10 cellular contexts compared by ENCODE assay signal in the genomic region with DNA sequence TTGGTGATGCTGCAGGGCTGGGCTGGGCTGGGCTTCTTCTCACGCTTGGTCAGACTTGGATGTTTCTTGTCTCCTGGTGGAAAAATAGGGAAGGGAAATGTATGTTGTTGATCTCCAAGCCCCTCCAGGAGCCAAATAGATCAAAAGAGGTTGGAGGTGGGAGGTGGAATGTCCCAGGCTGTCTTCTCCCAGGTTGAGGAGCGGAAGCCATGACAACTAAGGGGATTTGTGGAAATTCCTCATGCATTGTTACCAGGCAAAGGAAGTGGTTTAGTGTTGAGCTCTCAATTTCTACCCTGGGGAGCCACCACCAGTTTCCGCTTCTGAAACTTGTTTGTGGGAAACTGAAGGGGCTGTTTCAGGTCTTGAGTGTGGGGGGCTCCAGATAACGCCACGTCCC.
DNase-seq lines count a peak whose midpoint lies in the region; ATAC-seq and TF ChIP-seq lines count a peak whose summit lies in the region.
"Had no signal": no experiment of that assay in that cellular context is flagged by ENCODE, and none has a peak within 500 bp of the region (broad histone marks: within the 10 kb centered on the region; RNA-seq: fewer than 3 reads in every experiment).

No MANE protein-coding gene starts in this region.

- TF ChIP-seq CTCF in HFFc6 (IDR thresholded peaks at IDR 0.05) (no peak), body of pancreas (IDR thresholded peaks at IDR 0.05) (no peak), liver (IDR thresholded peaks at IDR 0.05; ENCODE audit: low read depth, low read length, missing input control) (no peak), tibial nerve (IDR thresholded peaks at IDR 0.05) (no peak)

- H3K27ac ChIP-seq in body of pancreas (no peak overlapping the region), liver (ENCODE audit: low read depth in 1 of 2, low read length in 2 of 2) (peak overlapping the region; percentile 75 to 86), tibial nerve (peak overlapping the region in 3 of 4 donors; percentile 9 to 79 (median 70))

- TF ChIP-seq EP300 in tibial nerve (IDR thresholded peaks at IDR 0.05): no peak

- H3K4me1 ChIP-seq in body of pancreas (no peaks in the 10 kb centered on the region), liver (ENCODE audit: control insufficient read depth in 4 of 4, insufficient read depth in 4 of 4, low read length in 3 of 4) (peaks cover 6 to 31% (median 24%) of the 10 kb centered on the region in 4 donors), tibial nerve (peaks cover 0 to 15% (median 6%) of the 10 kb centered on the region in 4 donors)

- H3K36me3 Mint-ChIP-seq in HFFc6 (ENCODE audit: low read depth): peaks cover 4% of the 10 kb centered on the region; the same call in 1 of the 2 replicates
- H3K36me3 Mint-ChIP-seq: IgD-negative memory B cell had no signal

- H3K4me3 Mint-ChIP-seq in HFFc6: peak overlapping the region; percentile 44
- H3K4me3 Mint-ChIP-seq: activated CD4-positive, alpha-beta T cell treated with anti-CD3 and anti-CD28 coated beads, Interleukin-2, amount 10 ng/mL, durations not matched to agents 24 days and 14 days; IgD-negative memory B cell had no signal

- TF ChIP-seq POLR2A in body of pancreas (IDR thresholded peaks at IDR 0.05): no peak
- no peak for TF ChIP-seq POLR2A in tibial nerve (IDR thresholded peaks at IDR 0.05)

- H3K27me3 Mint-ChIP-seq in HFFc6 (ENCODE audit: insufficient read depth): peaks cover 3% of the 10 kb centered on the region; the same call in 1 of the 2 replicates

- H3K9me3 Mint-ChIP-seq in HFFc6: no peaks in the 10 kb centered on the region
- H3K9me3 Mint-ChIP-seq: activated CD4-positive, alpha-beta T cell treated with anti-CD3 and anti-CD28 coated beads, Interleukin-2, amount 10 ng/mL, durations not matched to agents 24 days and 14 days; activated T-helper 2 cell treated with anti-CD3 and anti-CD28 coated beads, Interferon-gamma antibody, Interleukin-2, Interleukin-4, amounts not matched to agents 10 μg/mL and 5 μg/mL and 100 μg/mL, durations not matched to agents 14 hours and 24 hours and 36 hours had no signal

- intact Hi-C loops in body of pancreas (cut with DNase I): no loop called here

- H3K4me3 ChIP-seq in body of pancreas (no peak overlapping the region), liver (ENCODE audit: low read depth in 1 of 3, low read length in 3 of 3) (no peak overlapping the region), tibial nerve (no peak overlapping the region), H7 (ENCODE audit: insufficient read depth, low read depth, low read length) (no peak overlapping the region)

- DNase-seq in HFFc6 (no peak), body of pancreas (no peak), tibial nerve (ENCODE audit: low spot score in 2 of 2) (no peak), H7 (no peak), HUDEP-2 (lab: John Stamatoyannopoulos, UW; ENCODE audit: unreplicated experiment in 76 of 76) (no peak), NCI-H2107 (lab: John Stamatoyannopoulos, UW) (no peak)
- DNase-seq: activated CD4-positive, alpha-beta T cell treated with anti-CD3 and anti-CD28 coated beads, Interleukin-2, amount 10 ng/mL, durations not matched to agents 24 days and 14 days had no signal

- H3K9me3 ChIP-seq in body of pancreas: no peaks in the 10 kb centered on the region
- peaks cover 0 to 2% (median 0%) of the 10 kb centered on the region in 4 donors for H3K9me3 ChIP-seq in liver (ENCODE audit: control insufficient read depth in 4 of 4, low read length in 3 of 4)
- H3K9me3 ChIP-seq in tibial nerve: peaks cover 0 to 6% (median 0%) of the 10 kb centered on the region in 4 donors

- ATAC-seq in body of pancreas: peak; percentile 15

- H3K9ac ChIP-seq in liver (ENCODE audit: low read depth in 1 of 2, low read length in 2 of 2): no peak overlapping the region

- no peaks in the 10 kb centered on the region for H3K36me3 ChIP-seq in body of pancreas (replicated peaks in 1 of 2; ENCODE audit: insufficient read depth in 1 of 2, low read depth in 2 of 2)
- no peaks in the 10 kb centered on the region for H3K36me3 ChIP-seq in liver (ENCODE audit: control insufficient read depth in 4 of 4, insufficient read depth in 3 of 4, low read depth in 1 of 4, low read length in 3 of 4)
- H3K36me3 ChIP-seq in tibial nerve: no peaks in the 10 kb centered on the region
- no peaks in the 10 kb centered on the region for H3K36me3 ChIP-seq in H7 (replicated peaks; ENCODE audit: control insufficient read depth, insufficient read depth, low read length)

- H3K4me1 Mint-ChIP-seq in HFFc6 (ENCODE audit: low read depth): peaks cover 48% of the 10 kb centered on the region
- H3K4me1 Mint-ChIP-seq: activated CD4-positive, alpha-beta T cell treated with anti-CD3 and anti-CD28 coated beads, Interleukin-2, amount 10 ng/mL, durations not matched to agents 24 days and 14 days; IgD-negative memory B cell had no signal

- H3K27me3 ChIP-seq in body of pancreas (no peaks in the 10 kb centered on the region), liver (ENCODE audit: control insufficient read depth in 4 of 4, insufficient read depth in 4 of 4, low read length in 3 of 4) (no peaks in the 10 kb centered on the region), tibial nerve (no peaks in the 10 kb centered on the region), H7 (ENCODE audit: control insufficient read depth, insufficient read depth, low read length) (no peaks in the 10 kb centered on the region)

- 69 to 76% methylated on average over 5 of the region's 5 CpGs for WGBS in body of pancreas, 2 donors
- WGBS in liver: 84% methylated on average over 5 of the region's 5 CpGs
- 36 to 41% methylated on average over 5 of the region's 5 CpGs for WGBS in tibial nerve, 2 donors

- no peak for TF ChIP-seq RAD21 in liver (IDR thresholded peaks at IDR 0.05)

- H3K27ac Mint-ChIP-seq in HFFc6: peak overlapping the region; percentile 91
- H3K27ac Mint-ChIP-seq: activated CD4-positive, alpha-beta T cell treated with anti-CD3 and anti-CD28 coated beads, Interleukin-2, amount 10 ng/mL, durations not matched to agents 24 days and 14 days; activated T-helper 2 cell treated with anti-CD3 and anti-CD28 coated beads, Interferon-gamma antibody, Interleukin-2, Interleukin-4, amounts not matched to agents 10 μg/mL and 5 μg/mL and 100 μg/mL, durations not matched to agents 14 hours and 24 hours and 36 hours; IgD-negative memory B cell had no signal

TF ChIP-seq in liver, 16 proteins besides CTCF, POLR2A, EP300 and RAD21:
- no peak for TF ChIP-seq HNF4A (conservative IDR thresholded peaks at IDR 0.05)
- TF ChIP-seq NR2F2 (IDR thresholded peaks at IDR 0.05): no peak
- TF ChIP-seq SP1 (IDR thresholded peaks at IDR 0.05): no peak
- TF ChIP-seq, protein P1, sequence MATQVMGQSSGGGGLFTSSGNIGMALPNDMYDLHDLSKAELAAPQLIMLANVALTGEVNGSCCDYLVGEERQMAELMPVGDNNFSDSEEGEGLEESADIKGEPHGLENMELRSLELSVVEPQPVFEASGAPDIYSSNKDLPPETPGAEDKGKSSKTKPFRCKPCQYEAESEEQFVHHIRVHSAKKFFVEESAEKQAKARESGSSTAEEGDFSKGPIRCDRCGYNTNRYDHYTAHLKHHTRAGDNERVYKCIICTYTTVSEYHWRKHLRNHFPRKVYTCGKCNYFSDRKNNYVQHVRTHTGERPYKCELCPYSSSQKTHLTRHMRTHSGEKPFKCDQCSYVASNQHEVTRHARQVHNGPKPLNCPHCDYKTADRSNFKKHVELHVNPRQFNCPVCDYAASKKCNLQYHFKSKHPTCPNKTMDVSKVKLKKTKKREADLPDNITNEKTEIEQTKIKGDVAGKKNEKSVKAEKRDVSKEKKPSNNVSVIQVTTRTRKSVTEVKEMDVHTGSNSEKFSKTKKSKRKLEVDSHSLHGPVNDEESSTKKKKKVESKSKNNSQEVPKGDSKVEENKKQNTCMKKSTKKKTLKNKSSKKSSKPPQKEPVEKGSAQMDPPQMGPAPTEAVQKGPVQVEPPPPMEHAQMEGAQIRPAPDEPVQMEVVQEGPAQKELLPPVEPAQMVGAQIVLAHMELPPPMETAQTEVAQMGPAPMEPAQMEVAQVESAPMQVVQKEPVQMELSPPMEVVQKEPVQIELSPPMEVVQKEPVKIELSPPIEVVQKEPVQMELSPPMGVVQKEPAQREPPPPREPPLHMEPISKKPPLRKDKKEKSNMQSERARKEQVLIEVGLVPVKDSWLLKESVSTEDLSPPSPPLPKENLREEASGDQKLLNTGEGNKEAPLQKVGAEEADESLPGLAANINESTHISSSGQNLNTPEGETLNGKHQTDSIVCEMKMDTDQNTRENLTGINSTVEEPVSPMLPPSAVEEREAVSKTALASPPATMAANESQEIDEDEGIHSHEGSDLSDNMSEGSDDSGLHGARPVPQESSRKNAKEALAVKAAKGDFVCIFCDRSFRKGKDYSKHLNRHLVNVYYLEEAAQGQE (IDR thresholded peaks at IDR 0.05): no peak
- TF ChIP-seq FOXA1 (IDR thresholded peaks at IDR 0.05): no peak
- TF ChIP-seq EGR1 (IDR thresholded peaks at IDR 0.05; ENCODE audit: low read depth in 2 of 2): no peak
- TF ChIP-seq YY1 (IDR thresholded peaks at IDR 0.05): no peak
- TF ChIP-seq, protein P2, sequence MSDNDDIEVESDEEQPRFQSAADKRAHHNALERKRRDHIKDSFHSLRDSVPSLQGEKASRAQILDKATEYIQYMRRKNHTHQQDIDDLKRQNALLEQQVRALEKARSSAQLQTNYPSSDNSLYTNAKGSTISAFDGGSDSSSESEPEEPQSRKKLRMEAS (IDR thresholded peaks at IDR 0.05): no peak
- no peak for TF ChIP-seq HNF4G (IDR thresholded peaks at IDR 0.05)
- TF ChIP-seq, protein P3, sequence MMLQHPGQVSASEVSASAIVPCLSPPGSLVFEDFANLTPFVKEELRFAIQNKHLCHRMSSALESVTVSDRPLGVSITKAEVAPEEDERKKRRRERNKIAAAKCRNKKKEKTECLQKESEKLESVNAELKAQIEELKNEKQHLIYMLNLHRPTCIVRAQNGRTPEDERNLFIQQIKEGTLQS (IDR thresholded peaks at IDR 0.05): no peak

Comparison
In these comparisons a context has a peak if more than half of its experiments do, and no peak if none do; other contexts are left out.
1. H3K27ac ChIP-seq: peak in liver (2 of 2) and tibial nerve (3 of 4); none in body of pancreas (0 of 4).